In genomic region chr6:17928514-17929430, GRCh38 we compare ENCODE assay signal across 9 cellular contexts. TPM values are rescaled to one million over a fixed set of nuclear protein-coding genes. Genes with fewer than 3 reads are reported as not detected.
DNase-seq lines count a peak whose midpoint lies in the region; ATAC-seq and TF ChIP-seq lines count a peak whose summit lies in the region.
"Had no signal": no experiment of that assay in that cellular context is flagged by ENCODE, and none has a peak within 500 bp of the region (broad histone marks: within the 10 kb centered on the region; RNA-seq: fewer than 3 reads in every experiment).

No MANE protein-coding gene starts in this region.

- DNase-seq in HT1080 (ENCODE audit: low read depth) (peak; percentile 29), breast epithelium (ENCODE audit: low spot score in 2 of 2) (no peak), iris pigment epithelial cell (ENCODE audit: low read depth) (peak; percentile 73), T1000 (lab: John Stamatoyannopoulos, UW) (no peak), HUDEP-2 (lab: John Stamatoyannopoulos, UW; ENCODE audit: unreplicated experiment in 76 of 76) (no peak), COLO668 (lab: John Stamatoyannopoulos, UW; ENCODE audit: unreplicated experiment) (no peak)
- DNase-seq: activated CD4-positive, alpha-beta T cell treated with anti-CD3 and anti-CD28 coated beads, Interleukin-2, amount 10 ng/mL, durations not matched to agents 7 days and 5 days had no signal

- no peak overlapping the region for H3K9ac ChIP-seq in stomach smooth muscle (ENCODE audit: low read length in 2 of 2)

- no peak overlapping the region for H3K4me3 ChIP-seq in breast epithelium
- H3K4me3 ChIP-seq in stomach smooth muscle (ENCODE audit: low read length in 2 of 2): peak overlapping the region in 1 of 2 donors; percentile 24

- intact Hi-C loops in breast epithelium (cut with DNase I; ENCODE audit: low total_unique reads): no loop called here

- H3K9me3 ChIP-seq in breast epithelium (no peaks in the 10 kb centered on the region), stomach smooth muscle (ENCODE audit: control insufficient read depth in 2 of 2, low read length in 2 of 2) (no peaks in the 10 kb centered on the region)

- TF ChIP-seq POLR2A in breast epithelium (IDR thresholded peaks at IDR 0.05): no peak

- H3K27ac ChIP-seq in breast epithelium (peak overlapping the region; percentile 70 to 71), stomach smooth muscle (ENCODE audit: low read length) (peak overlapping the region; percentile 13)

- no peak for ATAC-seq in GM18868 (IDR thresholded peaks at IDR 0.05; ENCODE audit: unreplicated experiment)

- no peaks in the 10 kb centered on the region for H3K36me3 ChIP-seq in breast epithelium
- no peaks in the 10 kb centered on the region for H3K36me3 ChIP-seq in stomach smooth muscle (ENCODE audit: control insufficient read depth in 2 of 2, insufficient read depth in 2 of 2, low read length in 2 of 2)

- TF ChIP-seq CTCF in breast epithelium (IDR thresholded peaks at IDR 0.05): no peak

- H3K4me1 ChIP-seq in breast epithelium: peaks cover 0 to 17% of the 10 kb centered on the region in 2 donors
- peaks cover 35% of the 10 kb centered on the region for H3K4me1 ChIP-seq in stomach smooth muscle (ENCODE audit: control insufficient read depth, insufficient read depth, low read length)

- H3K27me3 ChIP-seq in breast epithelium: no peaks in the 10 kb centered on the region
- H3K27me3 ChIP-seq in stomach smooth muscle (ENCODE audit: control insufficient read depth in 1 of 2, insufficient read depth in 2 of 2, low read length in 2 of 2): no peaks in the 10 kb centered on the region

RNA-seq across cellular contexts. Expression of gene KIF13A, which starts 58.7 kb away (rescaled TPM):
- 23.8 and 26.1 TPM in 2 replicates for total RNA-seq in HT1080 (2014; rRNA removed; shearing (Covaris generic))
- polyA plus RNA-seq in HT1080 (2015; cell fraction: cytosol; rRNA removed): 16.9 and 19.9 TPM in 2 replicates
- polyA plus RNA-seq in HT1080 (2015; cell fraction: nucleus; rRNA removed): 14.9 and 15.5 TPM in 2 replicates
- 10 to 100 TPM; 40.0 to 60.4 (median 49.6) TPM for total RNA-seq in breast epithelium
- total RNA-seq: activated CD4-positive, alpha-beta T cell treated with anti-CD3 and anti-CD28 coated beads, Interleukin-2, amount 10 ng/mL, durations not matched to agents 7 days and 5 days had no signal

Comparison
In these comparisons a context has a peak if more than half of its experiments do, and no peak if none do; other contexts are left out.
1. DNase-seq: peak in HT1080 (single experiment) and iris pigment epithelial cell (single experiment); none in breast epithelium (0 of 2), T1000 (single experiment), HUDEP-2 (0 of 76) and COLO668 (single experiment).